ENCODE assay signal across 16 cellular contexts in the genomic region with DNA sequence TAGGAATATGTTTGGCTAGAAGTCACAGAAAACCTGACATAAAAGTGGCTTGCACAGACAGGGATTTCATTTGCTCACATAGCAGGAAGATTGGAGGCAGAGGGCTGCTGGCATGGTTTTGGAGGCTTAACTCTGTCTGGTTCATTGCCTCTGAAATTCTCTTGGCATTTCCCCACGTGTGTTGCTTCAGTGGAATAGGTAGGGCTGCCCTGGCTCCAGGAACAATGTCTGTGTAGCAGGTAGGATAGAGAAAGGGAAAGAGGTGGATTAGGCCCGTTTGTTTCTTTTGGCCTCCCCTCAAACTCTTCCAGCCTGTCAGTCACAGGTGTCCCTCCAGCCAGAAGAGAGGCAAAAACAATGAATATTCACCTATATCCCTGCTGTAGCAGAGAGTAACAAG. TPM values are rescaled to one million over a fixed set of nuclear protein-coding genes. Genes with fewer than 3 reads are reported as not detected.
DNase-seq lines count a peak whose midpoint lies in the region; ATAC-seq and TF ChIP-seq lines count a peak whose summit lies in the region.
"Had no signal": no experiment of that assay in that cellular context is flagged by ENCODE, and none has a peak within 500 bp of the region (broad histone marks: within the 10 kb centered on the region; RNA-seq: fewer than 3 reads in every experiment).

No MANE protein-coding gene starts in this region.

- no peak for TF ChIP-seq POLR2A in GM18505 (IDR thresholded peaks at IDR 0.05; ENCODE audit: borderline replicate concordance, extremely low read depth, insufficient read depth, insufficient read length)

- no peak for ATAC-seq in GM18505 (IDR thresholded peaks at IDR 0.05; ENCODE audit: unreplicated experiment)
- ATAC-seq: CD8-positive, alpha-beta T cell; GM12878; GM23338; HCT116 had no signal

- DNase-seq in NCI-H446 treated with DMSO at 0.1 percent for 48 hours (lab: John Stamatoyannopoulos, UW) (peak; percentile 48), astrocyte of the hippocampus (ENCODE audit: low read depth, low spot score) (peak; percentile 24), kidney tubule cell (ENCODE audit: low spot score) (peak; percentile 50), renal cortical epithelial cell (ENCODE audit: low read depth) (peak; percentile 35), SHP77 (lab: John Stamatoyannopoulos, UW) (no peak), cortex of kidney (lab: John Stamatoyannopoulos, UW) (no peak)
- DNase-seq: Caco-2; CD4-positive, CD25-positive, alpha-beta regulatory T cell; CD8-positive, alpha-beta T cell; DMS153; DND-41; H9 had no signal

RNA-seq across cellular contexts. Expression of gene SIPA1L2, which starts 20.5 kb away (rescaled TPM):
- 22.6 and 78.2 TPM in 2 replicates for total RNA-seq in renal cortical epithelial cell

Comparison
In these comparisons a context has a peak if more than half of its experiments do, and no peak if none do; other contexts are left out.
1. DNase-seq: peak in NCI-H446 treated with DMSO at 0.1 percent for 48 hours (single experiment), astrocyte of the hippocampus (single experiment), kidney tubule cell (single experiment) and renal cortical epithelial cell (single experiment); none in SHP77 (0 of 2) and cortex of kidney (single experiment).